In the genomic region with DNA sequence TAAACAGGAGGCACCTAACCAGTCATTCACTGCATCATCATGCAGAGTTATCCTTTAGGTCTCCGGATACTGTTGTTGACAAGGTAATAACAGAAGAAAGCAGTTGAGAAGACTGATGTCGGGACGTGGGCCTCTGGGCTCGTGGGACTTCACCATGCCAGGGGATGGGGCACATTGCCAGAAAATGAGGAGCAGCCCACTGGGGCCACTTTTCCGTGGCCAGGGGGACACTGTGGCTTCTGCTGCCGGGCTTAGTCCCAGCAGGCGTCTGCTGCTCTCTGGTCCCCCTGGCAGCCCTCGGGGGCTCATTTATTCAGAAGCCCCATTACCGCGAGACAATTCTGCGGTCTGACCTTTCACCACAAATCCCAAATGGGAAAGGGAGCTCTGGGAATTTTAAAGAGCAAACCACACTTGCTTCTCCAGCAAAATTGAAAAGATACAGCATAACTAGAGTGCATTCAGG, we compare ENCODE assay signal across 12 cellular contexts.
DNase-seq lines count a peak whose midpoint lies in the region; ATAC-seq and TF ChIP-seq lines count a peak whose summit lies in the region.
"Had no signal": no experiment of that assay in that cellular context is flagged by ENCODE, and none has a peak within 500 bp of the region (broad histone marks: within the 10 kb centered on the region; RNA-seq: fewer than 3 reads in every experiment).

No MANE protein-coding gene starts in this region.

- POLR2A ChIA-PET in activated CD4-positive, alpha-beta T cell treated with anti-CD3 and anti-CD28 coated beads for 36 hours (lab: Charles Lee), result no interaction called here
- POLR2A ChIA-PET in T-cell (lab: Charles Lee), result no interaction called here

- H3K27ac Mint-ChIP-seq in activated CD4-positive, alpha-beta T cell treated with anti-CD3 and anti-CD28 coated beads for 36 hours, result no peak overlapping the region
- H3K27ac Mint-ChIP-seq in T-cell, result no peak overlapping the region
- H3K27ac Mint-ChIP-seq: activated CD4-positive, alpha-beta T cell treated with anti-CD3 and anti-CD28 coated beads, Interleukin-2, amount 10 ng/mL, durations not matched to agents 7 days and 5 days had no signal

- peaks cover 0 to 75% (median 37%) of the 10 kb centered on the region in 10 experiments; a peak in 16 of 20 replicates for H3K4me1 ChIP-seq in BLaER1 treated with 17β-estradiol and CSF1 and Interleukin-3, amounts not matched to agents 10 nM and 100 nM
- H3K4me1 ChIP-seq in Loucy (ENCODE audit: insufficient read depth, low read length, poor library complexity, severe bottlenecking) (peaks cover 92% of the 10 kb centered on the region), neuron (ENCODE audit: insufficient read depth, low read length) (peaks cover 2% of the 10 kb centered on the region)
- H3K4me1 ChIP-seq: uterus had no signal

- peak overlapping the region; percentile 54 to 85 (median 78) for H3K4me2 ChIP-seq in BLaER1 treated with 17β-estradiol and CSF1 and Interleukin-3, amounts not matched to agents 10 nM and 100 nM
- H3K4me2 ChIP-seq in Loucy (ENCODE audit: low read depth, low read length, poor library complexity, severe bottlenecking), result peak overlapping the region; percentile 54

- H3K36me3 Mint-ChIP-seq in activated CD4-positive, alpha-beta T cell treated with anti-CD3 and anti-CD28 coated beads for 36 hours (ENCODE audit: low read depth), result no peaks in the 10 kb centered on the region
- no peaks in the 10 kb centered on the region for H3K36me3 Mint-ChIP-seq in T-cell

- no peaks in the 10 kb centered on the region for H4K20me1 ChIP-seq in BLaER1 treated with 17β-estradiol and CSF1 and Interleukin-3, amounts not matched to agents 10 nM and 100 nM
- no peaks in the 10 kb centered on the region for H4K20me1 ChIP-seq in Loucy (ENCODE audit: insufficient read depth, low read length, poor library complexity, severe bottlenecking)

- TF ChIP-seq CTCF in Loucy (conservative IDR thresholded peaks at IDR 0.05; ENCODE audit: low read length), result no peak

- CTCF ChIA-PET in activated CD4-positive, alpha-beta T cell treated with anti-CD3 and anti-CD28 coated beads for 36 hours (lab: Charles Lee), result no interaction called here
- CTCF ChIA-PET in T-cell (lab: Charles Lee), result no interaction called here

- DNase-seq in astrocyte of the hippocampus (ENCODE audit: low read depth, low spot score) (peak; percentile 69), kidney tubule cell (ENCODE audit: low spot score) (no peak), T-cell (no peak)
- DNase-seq in activated CD4-positive, alpha-beta T cell treated with anti-CD3 and anti-CD28 coated beads for 36 hours, result no peak
- DNase-seq in stimulated activated CD4-positive, alpha-beta T cell treated with anti-CD3 and anti-CD28 coated beads, Interleukin-12 subunit alpha, Interleukin-12 subunit beta, amount 100 ng/mL, for 4 hours, result no peak
- DNase-seq: activated CD4-positive, alpha-beta T cell treated with anti-CD3 and anti-CD28 coated beads, Interleukin-2, amount 10 ng/mL, durations not matched to agents 7 days and 5 days; effector memory CD4-positive, alpha-beta T cell had no signal

- no peaks in the 10 kb centered on the region for H3K36me3 ChIP-seq in BLaER1 treated with 17β-estradiol and CSF1 and Interleukin-3, amounts not matched to agents 10 nM and 100 nM
- H3K36me3 ChIP-seq in Loucy (ENCODE audit: insufficient read depth, low read length) (no peaks in the 10 kb centered on the region), neuron (ENCODE audit: insufficient read depth, low read length) (no peaks in the 10 kb centered on the region)
- H3K36me3 ChIP-seq: ascending aorta, uterus had no signal

- H3K4me3 Mint-ChIP-seq in activated CD4-positive, alpha-beta T cell treated with anti-CD3 and anti-CD28 coated beads for 36 hours, result no peak overlapping the region
- H3K4me3 Mint-ChIP-seq in T-cell, result no peak overlapping the region
- H3K4me3 Mint-ChIP-seq: activated CD4-positive, alpha-beta T cell treated with anti-CD3 and anti-CD28 coated beads, Interleukin-2, amount 10 ng/mL, durations not matched to agents 7 days and 5 days had no signal

- peak overlapping the region in 5 of 10 experiments; percentile 15 to 47 (median 28); a peak in 4 of 20 replicates for H3K4me3 ChIP-seq in BLaER1 treated with 17β-estradiol and CSF1 and Interleukin-3, amounts not matched to agents 10 nM and 100 nM
- H3K4me3 ChIP-seq in Loucy (ENCODE audit: low read length, poor library complexity, severe bottlenecking), result peak overlapping the region; percentile 16
- no peak overlapping the region for H3K4me3 ChIP-seq in neuron (ENCODE audit: low read length)
- H3K4me3 ChIP-seq: uterus had no signal

- H2AFZ ChIP-seq in Loucy (ENCODE audit: low read length) (peak overlapping the region; percentile 76), neuron (ENCODE audit: low read depth, low read length) (peak overlapping the region; percentile 43)

- no peaks in the 10 kb centered on the region for H3K9me3 ChIP-seq in BLaER1 treated with 17β-estradiol and CSF1 and Interleukin-3, amounts not matched to agents 10 nM and 100 nM (replicated peaks in 1 of 11)
- H3K9me3 ChIP-seq in Loucy (ENCODE audit: insufficient read depth, low read depth, low read length) (no peaks in the 10 kb centered on the region), neuron (ENCODE audit: low read length) (no peaks in the 10 kb centered on the region)
- H3K9me3 ChIP-seq: ascending aorta, uterus had no signal

- no peaks in the 10 kb centered on the region for H3K9me2 ChIP-seq in Loucy (replicated peaks; ENCODE audit: low read depth, low read length)

- no peaks in the 10 kb centered on the region for H3K9me3 Mint-ChIP-seq in activated CD4-positive, alpha-beta T cell treated with anti-CD3 and anti-CD28 coated beads for 36 hours (ENCODE audit: low read depth)
- no peaks in the 10 kb centered on the region for H3K9me3 Mint-ChIP-seq in T-cell
- H3K9me3 Mint-ChIP-seq: activated CD4-positive, alpha-beta T cell treated with anti-CD3 and anti-CD28 coated beads, Interleukin-2, amount 10 ng/mL, durations not matched to agents 7 days and 5 days had no signal

- no peak for ATAC-seq in activated CD4-positive, alpha-beta T cell treated with anti-CD3 and anti-CD28 coated beads for 36 hours
- no peak for ATAC-seq in T-cell (replicated peaks in 1 of 4)

- no peaks in the 10 kb centered on the region for H3K4me1 Mint-ChIP-seq in activated CD4-positive, alpha-beta T cell treated with anti-CD3 and anti-CD28 coated beads for 36 hours
- H3K4me1 Mint-ChIP-seq in T-cell, result peaks cover 0 to 9% (median 0%) of the 10 kb centered on the region in 3 donors
- H3K4me1 Mint-ChIP-seq: activated CD4-positive, alpha-beta T cell treated with anti-CD3 and anti-CD28 coated beads, Interleukin-2, amount 10 ng/mL, durations not matched to agents 7 days and 5 days had no signal

- peak overlapping the region in 6 of 11 experiments; percentile 40 to 55 (median 50); a peak in 9 of 22 replicates for H3K9ac ChIP-seq in BLaER1 treated with 17β-estradiol and CSF1 and Interleukin-3, amounts not matched to agents 10 nM and 100 nM
- H3K9ac ChIP-seq in Loucy (ENCODE audit: low read depth, low read length, poor library complexity, severe bottlenecking), result peak overlapping the region; percentile 62

- intact Hi-C loops in activated CD4-positive, alpha-beta T cell treated with anti-CD3 and anti-CD28 coated beads for 36 hours (cut with DNase I, micrococcal nuclease), result loop anchor here in 1 of 2 experiments (2.0 kb wide), 1 partner anchor 89 kb away; no protein-coding TSS in a partner anchor

- peaks cover 0 to 25% (median 9%) of the 10 kb centered on the region in 11 experiments; a peak in 9 of 22 replicates for H3K27me3 ChIP-seq in BLaER1 treated with 17β-estradiol and CSF1 and Interleukin-3, amounts not matched to agents 10 nM and 100 nM
- H3K27me3 ChIP-seq in Loucy (ENCODE audit: insufficient read depth, low read length, poor library complexity, severe bottlenecking) (no peaks in the 10 kb centered on the region), neuron (ENCODE audit: insufficient read depth, low read length) (peaks cover 8% of the 10 kb centered on the region)
- H3K27me3 ChIP-seq: ascending aorta, uterus had no signal

- H3F3A ChIP-seq in Loucy (ENCODE audit: low read depth), result peaks cover 13% of the 10 kb centered on the region

- peaks cover 39% of the 10 kb centered on the region for H3K79me2 ChIP-seq in Loucy (ENCODE audit: insufficient read depth, low read length)

- peak overlapping the region in 5 of 11 experiments; percentile 21 to 44 (median 29); a peak in 7 of 22 replicates for H3K27ac ChIP-seq in BLaER1 treated with 17β-estradiol and CSF1 and Interleukin-3, amounts not matched to agents 10 nM and 100 nM
- H3K27ac ChIP-seq: ascending aorta, uterus had no signal

- no peaks in the 10 kb centered on the region for H3K27me3 Mint-ChIP-seq in activated CD4-positive, alpha-beta T cell treated with anti-CD3 and anti-CD28 coated beads for 36 hours
- no peaks in the 10 kb centered on the region for H3K27me3 Mint-ChIP-seq in T-cell
- H3K27me3 Mint-ChIP-seq: activated CD4-positive, alpha-beta T cell treated with anti-CD3 and anti-CD28 coated beads, Interleukin-2, amount 10 ng/mL, durations not matched to agents 7 days and 5 days had no signal
